24 cellular contexts compared by ENCODE assay signal in the genomic region with DNA sequence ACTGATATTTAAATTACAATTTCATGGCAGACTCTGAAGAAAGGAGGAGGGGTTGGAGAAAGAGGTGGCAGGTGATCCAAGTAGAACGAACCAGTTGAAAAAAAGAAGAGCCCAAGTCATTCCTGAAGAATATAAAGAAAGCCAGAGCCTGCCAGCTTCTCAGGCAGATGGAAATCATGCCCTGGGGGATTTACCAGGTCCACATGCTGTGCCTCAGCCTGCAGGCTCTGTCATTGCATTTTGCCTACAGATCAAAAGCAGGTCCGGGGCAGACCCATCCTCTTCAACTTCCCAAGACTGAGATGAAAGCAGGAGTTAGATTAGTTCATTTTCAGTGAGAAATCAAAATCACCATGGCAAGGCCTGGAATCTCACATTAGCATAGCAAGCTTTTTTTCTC. TPM values are rescaled to one million over a fixed set of nuclear protein-coding genes. Genes with fewer than 3 reads are reported as not detected.
"Had no signal": no experiment of that assay in that cellular context is flagged by ENCODE, and none has a peak within 500 bp of the region (broad histone marks: within the 10 kb centered on the region; RNA-seq: fewer than 3 reads in every experiment).

No MANE protein-coding gene starts in this region.

- H3K27me3 ChIP-seq: colonic mucosa, esophagus muscularis mucosa, foreskin keratinocyte, gastroesophageal sphincter, heart right ventricle, left lung, neural progenitor cell, right lobe of liver, suprapubic skin had no signal

- H3K9ac ChIP-seq: neural progenitor cell, parathyroid adenoma had no signal

- H3K4me1 ChIP-seq: colonic mucosa, foreskin keratinocyte, gastroesophageal sphincter, heart right ventricle, left lung, neural progenitor cell, parathyroid adenoma, right lobe of liver, suprapubic skin had no signal

- DNase-seq: colonic mucosa; dermis blood vessel endothelial cell; effector memory CD4-positive, alpha-beta T cell; heart right ventricle; hippocampal formation; left cardiac atrium; left lung; mesenchymal stem cell; naive thymus-derived CD4-positive, alpha-beta T cell; right lobe of liver; small intestine; stimulated activated CD4-positive, alpha-beta T cell treated with anti-CD3 and anti-CD28 coated beads, Interleukin-12 subunit alpha, Interleukin-12 subunit beta, amount 100 ng/mL, for 4 hours; stimulated activated CD4-positive, alpha-beta T cell treated with anti-CD3 and anti-CD28 coated beads, Interleukin-1b, Interleukin-23, amount 100 ng/mL, for 48 hours; stimulated activated CD4-positive, alpha-beta T cell treated with anti-CD3 and anti-CD28 coated beads, Interleukin-4, amount 100 ng/mL, for 1 hour; stimulated activated CD8-positive, alpha-beta memory T cell treated with anti-CD3 and anti-CD28 coated beads, Interleukin-4, amount 100 ng/mL, for 48 hours; stimulated activated naive CD4-positive, alpha-beta T cell; stimulated activated naive CD8-positive, alpha-beta T cell treated with anti-CD3 and anti-CD28 coated beads, Interleukin-15, amount 100 ng/mL, for 72 hours had no signal

- H3K9me3 ChIP-seq: colonic mucosa, right lobe of liver had no signal

- H3K79me2 ChIP-seq: parathyroid adenoma had no signal

- H2AFZ ChIP-seq: neural progenitor cell, parathyroid adenoma had no signal

- H3K4me3 ChIP-seq: colonic mucosa, esophagus muscularis mucosa, gastroesophageal sphincter, heart right ventricle, left lung, neural progenitor cell, right lobe of liver, suprapubic skin had no signal

- H3K4me2 ChIP-seq: neural progenitor cell had no signal

- H3K36me3 ChIP-seq: colonic mucosa, esophagus muscularis mucosa, gastroesophageal sphincter, heart right ventricle, left lung, neural progenitor cell, right lobe of liver, suprapubic skin had no signal

- H3K27ac ChIP-seq: colonic mucosa, esophagus muscularis mucosa, foreskin keratinocyte, gastroesophageal sphincter, heart right ventricle, left lung, neural progenitor cell, parathyroid adenoma, right lobe of liver, suprapubic skin had no signal

RNA-seq across cellular contexts. Expression of a gene that starts 48.5 kb away (rescaled TPM):
- polyA plus RNA-seq: endothelial cell of umbilical vein; naive thymus-derived CD4-positive, alpha-beta T cell had no signal
